In the genomic region with DNA sequence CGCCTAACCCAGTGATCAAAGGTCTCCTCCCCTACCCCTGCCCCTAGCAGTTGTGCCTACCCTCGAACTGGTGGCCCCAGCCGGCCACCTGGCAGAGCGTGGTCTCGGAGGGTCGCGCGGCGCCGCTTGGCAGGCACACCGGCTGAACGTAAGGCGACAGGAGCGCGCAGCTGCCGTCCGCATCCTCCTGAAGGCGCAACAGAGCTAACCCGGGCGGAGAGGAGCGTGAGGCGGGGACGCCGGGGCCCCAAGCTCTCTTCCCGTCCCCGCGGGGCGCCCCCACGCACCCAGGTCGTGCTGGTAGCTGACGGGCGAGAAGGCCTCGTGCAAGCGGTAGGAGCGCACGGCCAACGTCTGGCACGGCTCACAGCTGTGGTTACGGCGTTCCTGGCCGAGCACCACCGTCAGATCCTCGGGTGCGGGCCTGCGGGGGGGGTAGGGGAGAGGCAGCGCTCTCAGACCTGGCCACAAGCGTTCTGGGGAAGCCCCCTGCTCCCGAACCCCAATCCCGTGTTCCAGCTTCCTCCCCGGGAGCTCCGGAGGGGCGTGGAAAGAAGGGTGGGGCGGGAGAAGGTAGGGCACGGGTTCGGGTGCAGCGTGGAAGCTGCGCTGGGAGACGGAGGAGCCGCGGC, we compare ENCODE assay signal across 6 cellular contexts. TPM values are rescaled to one million over a fixed set of nuclear protein-coding genes. Genes with fewer than 3 reads are reported as not detected.
A peak's percentile ranks its signal among the peaks of the same experiment; 100 is the strongest.
DNase-seq lines count a peak whose midpoint lies in the region; ATAC-seq and TF ChIP-seq lines count a peak whose summit lies in the region.

No MANE protein-coding gene starts in this region.

- H3K4me3 ChIP-seq in CD4-positive, CD25-positive, alpha-beta regulatory T cell (ENCODE audit: low read depth, low read length), result peak overlapping the region; percentile 44
- peak overlapping the region; percentile 77 for H3K4me3 ChIP-seq in coronary artery
- peak overlapping the region; percentile 48 for H3K4me3 ChIP-seq in retinal pigment epithelial cell (ENCODE audit: low read length)

- peaks cover 24% of the 10 kb centered on the region for H3K27me3 Mint-ChIP-seq in CD4-positive, CD25-positive, alpha-beta regulatory T cell

- peak overlapping the region in 1 of 3 donors; percentile 68 for H3K27ac Mint-ChIP-seq in CD4-positive, CD25-positive, alpha-beta regulatory T cell

- ATAC-seq in CD4-positive, CD25-positive, alpha-beta regulatory T cell (ENCODE audit: low read depth in 2 of 2), result peak; percentile 14 to 24
- peak; percentile 24 for ATAC-seq in GM21515 (IDR thresholded peaks at IDR 0.05; ENCODE audit: unreplicated experiment)

- H3K36me3 Mint-ChIP-seq in CD4-positive, CD25-positive, alpha-beta regulatory T cell, result no peaks in the 10 kb centered on the region

- no peak for TF ChIP-seq CTCF in coronary artery (IDR thresholded peaks at IDR 0.05)
- TF ChIP-seq CTCF in retinal pigment epithelial cell (conservative IDR thresholded peaks at IDR 0.05; ENCODE audit: low read depth, low read length), result no peak

- H3K4me1 ChIP-seq in CD4-positive, CD25-positive, alpha-beta regulatory T cell (ENCODE audit: control insufficient read depth, insufficient read depth, low read length, poor library complexity, severe bottlenecking), result peaks cover 39% of the 10 kb centered on the region

- H3K27me3 ChIP-seq in CD4-positive, CD25-positive, alpha-beta regulatory T cell (ENCODE audit: control insufficient read depth, insufficient read depth, low read length), result no peaks in the 10 kb centered on the region

- peak overlapping the region; percentile 82 to 91 (median 86) for H3K4me3 Mint-ChIP-seq in CD4-positive, CD25-positive, alpha-beta regulatory T cell

- H3K9me3 ChIP-seq in CD4-positive, CD25-positive, alpha-beta regulatory T cell (ENCODE audit: control insufficient read depth in 2 of 2, low read length in 2 of 2), result no peaks in the 10 kb centered on the region

- peak; percentile 45 to 66 (median 58) for DNase-seq in CD4-positive, CD25-positive, alpha-beta regulatory T cell
- DNase-seq in OCI-M1 (lab: John Stamatoyannopoulos, UW), result peak; percentile 64
- no peak for DNase-seq in coronary artery (ENCODE audit: low spot score)
- no peak for DNase-seq in retinal pigment epithelial cell (ENCODE audit: low read depth)
- no peak for DNase-seq in NCI-H2107 treated with DMSO at 0.1 percent for 48 hours (lab: John Stamatoyannopoulos, UW; ENCODE audit: unreplicated experiment)

- H3K27ac ChIP-seq in CD4-positive, CD25-positive, alpha-beta regulatory T cell (ENCODE audit: insufficient read depth, low read length, poor library complexity, severe bottlenecking), result no peak overlapping the region
- no peak overlapping the region for H3K27ac ChIP-seq in coronary artery

- H3K4me1 Mint-ChIP-seq in CD4-positive, CD25-positive, alpha-beta regulatory T cell, result peaks cover 0 to 30% (median 12%) of the 10 kb centered on the region in 4 donors

- H3K36me3 ChIP-seq in CD4-positive, CD25-positive, alpha-beta regulatory T cell (ENCODE audit: control insufficient read depth, insufficient read depth, low read length), result no peaks in the 10 kb centered on the region

- H3K9me3 Mint-ChIP-seq in CD4-positive, CD25-positive, alpha-beta regulatory T cell, result no peaks in the 10 kb centered on the region

RNA-seq across cellular contexts. Expression of a gene that starts 2.8 kb away (rescaled TPM):
- not detected for total RNA-seq in CD4-positive, CD25-positive, alpha-beta regulatory T cell
- not detected for polyA plus RNA-seq in CD4-positive, CD25-positive, alpha-beta regulatory T cell

RNA-seq across cellular contexts. Expression of a gene that starts 6.1 kb away (rescaled TPM):
- total RNA-seq in CD4-positive, CD25-positive, alpha-beta regulatory T cell, result 0.35 TPM
- polyA plus RNA-seq in CD4-positive, CD25-positive, alpha-beta regulatory T cell, result under 1 TPM in 3 of 4 donors, not detected in 1; 0.16 to 0.94 (median 0.20) TPM

RNA-seq across cellular contexts. Expression of a gene that starts 19.1 kb away (rescaled TPM):
- 0.20 TPM for total RNA-seq in CD4-positive, CD25-positive, alpha-beta regulatory T cell
- polyA plus RNA-seq in CD4-positive, CD25-positive, alpha-beta regulatory T cell, result not detected

RNA-seq across cellular contexts. Expression of a gene that starts 23.2 kb away (rescaled TPM):
- 228 TPM for total RNA-seq in CD4-positive, CD25-positive, alpha-beta regulatory T cell
- 100 to 1,000 TPM in 2 of 4 donors, 10 to 100 TPM in 2; 79.2 to 127 (median 96.0) TPM for polyA plus RNA-seq in CD4-positive, CD25-positive, alpha-beta regulatory T cell

RNA-seq across cellular contexts. Expression of a gene that starts 43.3 kb away (rescaled TPM):
- total RNA-seq in CD4-positive, CD25-positive, alpha-beta regulatory T cell, result 21.8 TPM
- polyA plus RNA-seq in CD4-positive, CD25-positive, alpha-beta regulatory T cell, result 10 to 100 TPM; 10.2 to 17.0 (median 11.7) TPM

Comparison
In these comparisons a context has a peak if more than half of its experiments do, and no peak if none do; other contexts are left out.
1. DNase-seq: peak in CD4-positive, CD25-positive, alpha-beta regulatory T cell (3 of 3) and OCI-M1 (single experiment); none in coronary artery (single experiment), retinal pigment epithelial cell (single experiment) and NCI-H2107 treated with DMSO at 0.1 percent for 48 hours (single experiment).
2. Peak in every context shown above with its lines, with median percentiles within 50 percentile points of each other: H3K4me3 ChIP-seq.